Comparison of ENCODE assay signal across 12 cellular contexts in the genomic region with DNA sequence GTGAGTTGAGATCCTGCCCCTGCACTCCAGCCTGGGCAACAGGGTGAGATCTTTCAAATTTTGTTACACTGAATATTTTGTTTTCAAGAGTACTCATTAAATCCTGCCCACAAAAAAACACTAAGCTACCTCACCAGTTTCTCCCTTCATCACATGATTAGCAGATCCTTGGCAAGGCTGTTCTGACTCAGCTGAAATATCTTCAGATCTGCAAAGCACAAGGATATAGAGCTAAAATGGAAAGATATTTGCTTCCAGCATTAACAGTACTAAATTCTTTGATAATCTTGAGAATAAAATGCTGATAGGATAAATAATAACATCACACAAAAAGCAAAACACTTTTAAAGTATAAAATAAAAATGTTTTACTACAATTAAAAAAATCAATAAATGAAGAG. TPM values are rescaled to one million over a fixed set of nuclear protein-coding genes. Genes with fewer than 3 reads are reported as not detected.
DNase-seq lines count a peak whose midpoint lies in the region; ATAC-seq, FAIRE-seq and TF ChIP-seq lines count a peak whose summit lies in the region.
"Had no signal": no experiment of that assay in that cellular context is flagged by ENCODE, and none has a peak within 500 bp of the region (broad histone marks: within the 10 kb centered on the region; RNA-seq: fewer than 3 reads in every experiment).

No MANE protein-coding gene starts in this region.

- intact Hi-C loops in ovary (cut with DNase I), result no loop called here

- H3K9ac ChIP-seq in DND-41 (ENCODE audit: low read depth, low read length), result no peak overlapping the region

- TF ChIP-seq CTCF in DND-41 (IDR thresholded peaks at IDR 0.05; ENCODE audit: borderline replicate concordance, extremely low read depth, low read length, poor library complexity, severe bottlenecking) (no peak), epithelial cell of esophagus (IDR thresholded peaks at IDR 0.05; ENCODE audit: insufficient read depth, low read depth, low read length, missing control alignments) (no peak), ovary (IDR thresholded peaks at IDR 0.05) (no peak)

- no peaks in the 10 kb centered on the region for H3K79me2 ChIP-seq in DND-41 (ENCODE audit: insufficient read depth, low read length)

- H4K20me1 ChIP-seq in DND-41 (ENCODE audit: insufficient read depth, low read length), result no peaks in the 10 kb centered on the region

- H3K4me1 ChIP-seq in DND-41 (ENCODE audit: insufficient read depth, low read length), result no peaks in the 10 kb centered on the region
- H3K4me1 ChIP-seq in ovary (ENCODE audit: insufficient read depth), result no peaks in the 10 kb centered on the region

- H3K4me2 ChIP-seq in DND-41 (ENCODE audit: insufficient read depth, low read length), result no peak overlapping the region

- H3K4me3 ChIP-seq in DND-41 (ENCODE audit: low read depth in 1 of 2, low read length in 2 of 2) (no peak overlapping the region), epithelial cell of esophagus (ENCODE audit: low read length) (no peak overlapping the region), ovary (no peak overlapping the region)

- H3K27ac ChIP-seq in DND-41 (ENCODE audit: low read length) (no peak overlapping the region), ovary (no peak overlapping the region)

- 0 out of 3 replicates have a peak, but pooled peaks have one; percentile 22 for ATAC-seq in DND-41 (ENCODE audit: insufficient read depth, low read depth)
- ATAC-seq: Panc1 had no signal

- H3K9me3 ChIP-seq in DND-41 (ENCODE audit: insufficient read depth, low read length, severe bottlenecking) (no peaks in the 10 kb centered on the region), ovary (no peaks in the 10 kb centered on the region)

- H3K36me3 ChIP-seq in DND-41 (ENCODE audit: insufficient read depth, low read length), result peaks cover 45% of the 10 kb centered on the region
- no peaks in the 10 kb centered on the region for H3K36me3 ChIP-seq in ovary

- no peak overlapping the region for H2AFZ ChIP-seq in DND-41 (ENCODE audit: low read depth, low read length)

- DNase-seq in DND-41 (no peak), NCI-H226 (peak; percentile 33), epithelial cell of esophagus (ENCODE audit: low read depth) (peak; percentile 39), non-pigmented ciliary epithelial cell (ENCODE audit: low read depth) (peak; percentile 48), ovary (no peak), HTR-8/SVneo (ENCODE audit: insufficient read length, low spot score) (no peak), KG1 (lab: John Stamatoyannopoulos, UW) (no peak), NCI-H187 treated with DMSO at 0.1 percent for 48 hours (lab: John Stamatoyannopoulos, UW) (no peak)
- DNase-seq: activated CD8-positive, alpha-beta memory T cell treated with anti-CD3 and anti-CD28 coated beads, Interleukin-2, amount 50 U/mL, for 48 hours; anterior cingulate cortex had no signal

- no peak for TF ChIP-seq EP300 in ovary (IDR thresholded peaks at IDR 0.05)

- no peak for TF ChIP-seq POLR2A in ovary (IDR thresholded peaks at IDR 0.05)

- FAIRE-seq in HTR-8/SVneo (lab: Jason Lieb, UNC), result no peak
- FAIRE-seq: keratinocyte had no signal

- H3K27me3 ChIP-seq in DND-41 (ENCODE audit: insufficient read depth, low read length, poor library complexity) (no peaks in the 10 kb centered on the region), ovary (no peaks in the 10 kb centered on the region)

RNA-seq across cellular contexts. Expression of gene MCM6, which starts 28.3 kb away (rescaled TPM):
- total RNA-seq in ovary, result 10 to 100 TPM in 5 of 7 donors, 1 to 10 TPM in 2; 7.2 to 20.1 (median 15.4) TPM
- 10 to 100 TPM; 10.4 to 19.4 TPM for polyA plus RNA-seq in ovary

Comparison
In these comparisons a context has a peak if more than half of its experiments do, and no peak if none do; other contexts are left out.
1. DNase-seq: peak in NCI-H226 (single experiment), epithelial cell of esophagus (single experiment) and non-pigmented ciliary epithelial cell (single experiment); none in DND-41 (single experiment), ovary (0 of 5), HTR-8/SVneo (single experiment), KG1 (single experiment) and NCI-H187 treated with DMSO at 0.1 percent for 48 hours (single experiment).